In genomic region chr20:32126919-32127318, GRCh38 we compare ENCODE assay signal across 1 cellular context.
A peak's percentile ranks its signal among the peaks of the same experiment; 100 is the strongest.
TF ChIP-seq lines count a peak whose summit lies in the region.

No MANE protein-coding gene starts in this region.

TF ChIP-seq in HepG2, 621 proteins besides CTCF, POLR2A, EP300 and RAD21:
- TF ChIP-seq ZNF629 (CRISPR knock-in tag; conservative IDR thresholded peaks at IDR 0.05) (peak; percentile 96), KDM1A (CRISPR knock-in tag; IDR thresholded peaks at IDR 0.05) (0 out of 2 replicates have a peak, but pooled peaks have one; percentile 52), CHD4 (IDR thresholded peaks at IDR 0.05; ENCODE audit: borderline replicate concordance, low read length) (peak; percentile 61; the same call in 1 of the 2 replicates), ZBTB34 (CRISPR knock-in tag; IDR thresholded peaks at IDR 0.05) (no peak)
TF ChIP-seq in HepG2: peak in this region for 3.
